In the genomic region with DNA sequence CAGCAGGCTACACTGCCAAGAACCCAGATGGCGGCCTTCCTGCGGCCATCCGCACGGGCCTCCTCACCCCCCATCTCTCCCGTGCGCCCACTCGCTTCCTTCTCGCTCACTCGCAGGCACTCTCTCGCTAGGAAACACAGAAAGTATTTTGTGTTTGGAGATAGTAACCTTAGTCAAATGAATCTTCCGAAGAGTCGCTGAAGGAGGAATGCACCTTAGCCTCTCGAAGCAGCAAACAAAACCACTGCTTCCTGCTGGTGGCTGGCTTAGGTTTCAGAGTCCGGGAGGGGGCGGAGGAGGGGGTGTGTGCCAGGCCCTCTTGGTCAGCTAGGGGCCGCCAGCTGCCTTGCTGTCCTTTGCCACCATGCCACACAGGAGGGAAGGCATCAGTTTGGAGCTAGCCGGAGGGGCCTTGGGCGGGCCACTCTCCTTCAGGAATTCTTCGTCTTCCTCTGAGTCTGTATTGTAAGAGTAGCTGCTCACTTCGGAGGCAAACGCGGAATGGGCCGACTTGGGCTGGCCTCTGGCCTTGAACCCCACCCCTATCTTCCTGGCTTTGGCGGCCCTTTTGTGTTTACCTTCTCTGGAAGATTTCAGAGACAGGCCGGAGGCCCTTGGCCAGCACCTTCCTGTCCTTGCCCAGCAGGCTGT, we compare ENCODE assay signal across 1 cellular context.
TF ChIP-seq lines count a peak whose summit lies in the region.

No MANE protein-coding gene starts in this region.

TF ChIP-seq in H1, 55 proteins besides CTCF, POLR2A, EP300 and RAD21:
- peak; percentile 41; the same call in 1 of the 2 replicates for TF ChIP-seq EGR1 (IDR thresholded peaks at IDR 0.05; ENCODE audit: borderline replicate concordance, low read depth, low read length)
- TF ChIP-seq JUND (IDR thresholded peaks at IDR 0.05; ENCODE audit: low read length) = no peak
- no peak for TF ChIP-seq HDAC2 (IDR thresholded peaks at IDR 0.05; ENCODE audit: borderline replicate concordance in 1 of 2, low read depth in 2 of 2, low read length in 2 of 2)
- TF ChIP-seq ZNF274 (IDR thresholded peaks at IDR 0.05; ENCODE audit: borderline replicate concordance, extremely low read depth, low read length) = no peak
- TF ChIP-seq SRF (IDR thresholded peaks at IDR 0.05; ENCODE audit: low read depth, low read length) = no peak
- no peak for TF ChIP-seq CHD2 (IDR thresholded peaks at IDR 0.05; ENCODE audit: low read length)
- TF ChIP-seq SIX5 (IDR thresholded peaks at IDR 0.05; ENCODE audit: low read depth, low read length) = no peak
- no peak for TF ChIP-seq KDM1A (IDR thresholded peaks at IDR 0.05; ENCODE audit: borderline replicate concordance, low read length)
- no peak; a peak in 1 of 4 replicates for TF ChIP-seq SIN3A (conservative IDR thresholded peaks at IDR 0.05 in 1 of 2, IDR thresholded peaks at IDR 0.05 in 1 of 2; ENCODE audit: low read depth in 1 of 2, low read length in 2 of 2)
- peak; percentile 71 for TF ChIP-seq ASH2L (IDR thresholded peaks at IDR 0.05; ENCODE audit: low read length)
- no peak for TF ChIP-seq TEAD4 (IDR thresholded peaks at IDR 0.05; ENCODE audit: low read depth, low read length)
- TF ChIP-seq RNF2 (IDR thresholded peaks at IDR 0.05; ENCODE audit: borderline replicate concordance, low read depth, low read length, missing control alignments, poor library complexity, severe bottlenecking) = no peak
- TF ChIP-seq TBP (IDR thresholded peaks at IDR 0.05; ENCODE audit: low read depth, low read length) = no peak
- no peak for TF ChIP-seq CBX8 (IDR thresholded peaks at IDR 0.05; ENCODE audit: borderline replicate concordance, low read depth, low read length)
- no peak for TF ChIP-seq TCF12 (IDR thresholded peaks at IDR 0.05; ENCODE audit: low read depth, low read length)
- TF ChIP-seq YY1 (IDR thresholded peaks at IDR 0.05; ENCODE audit: low read depth, low read length) = peak; percentile 64; the same call in 1 of the 2 replicates
- TF ChIP-seq RBBP5 (IDR thresholded peaks at IDR 0.05; ENCODE audit: borderline replicate concordance, low read depth, low read length) = no peak
- TF ChIP-seq, protein P1, sequence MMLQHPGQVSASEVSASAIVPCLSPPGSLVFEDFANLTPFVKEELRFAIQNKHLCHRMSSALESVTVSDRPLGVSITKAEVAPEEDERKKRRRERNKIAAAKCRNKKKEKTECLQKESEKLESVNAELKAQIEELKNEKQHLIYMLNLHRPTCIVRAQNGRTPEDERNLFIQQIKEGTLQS (IDR thresholded peaks at IDR 0.05; ENCODE audit: insufficient read depth, low read depth, low read length) = no peak
